ENCODE assay signal across 1 cellular context in genomic region chr22:49936018-49936972, GRCh38.
TF ChIP-seq lines count a peak whose summit lies in the region.

No MANE protein-coding gene starts in this region.

TF ChIP-seq in GM12878, 131 proteins besides CTCF, POLR2A, EP300 and RAD21 (continued from another document and continues in another):
- TF ChIP-seq SIN3A (IDR thresholded peaks at IDR 0.05; ENCODE audit: low read depth, low read length) = no peak
- TF ChIP-seq TCF7 (IDR thresholded peaks at IDR 0.05; ENCODE audit: borderline replicate concordance) = no peak
- peak; percentile 74 for TF ChIP-seq MEF2B (IDR thresholded peaks at IDR 0.05; ENCODE audit: partially characterized antibody, poor library complexity, severe bottlenecking)
- no peak for TF ChIP-seq SUPT20H (IDR thresholded peaks at IDR 0.05; ENCODE audit: borderline replicate concordance, control insufficient read depth, low read depth, low read length)
- TF ChIP-seq ZNF622 (IDR thresholded peaks at IDR 0.05) = no peak
- TF ChIP-seq NKRF (conservative IDR thresholded peaks at IDR 0.05) = 0 out of 2 replicates have a peak, but pooled peaks have one; percentile 36
- no peak for TF ChIP-seq IRF3 (IDR thresholded peaks at IDR 0.05)
- no peak for TF ChIP-seq CEBPB (IDR thresholded peaks at IDR 0.05; ENCODE audit: borderline replicate concordance in 1 of 2, low read depth in 2 of 2, low read length in 2 of 2)
- no peak for TF ChIP-seq CBX3 (IDR thresholded peaks at IDR 0.05; ENCODE audit: borderline replicate concordance, low read depth)
- TF ChIP-seq NR2C2 (IDR thresholded peaks at IDR 0.05; ENCODE audit: borderline replicate concordance, control insufficient read depth, insufficient read length, low read depth) = no peak
- peak; percentile 42; the same call in 1 of the 2 replicates for TF ChIP-seq MTA2 (IDR thresholded peaks at IDR 0.05; ENCODE audit: low read depth)
- peak; percentile 65; the same call in 1 of the 2 replicates for TF ChIP-seq ZNF592 (IDR thresholded peaks at IDR 0.05)
- TF ChIP-seq CHD2 (IDR thresholded peaks at IDR 0.05; ENCODE audit: borderline replicate concordance, low read depth, low read length) = peak; percentile 16; the same call in 1 of the 2 replicates
- no peak for TF ChIP-seq ZNF207 (IDR thresholded peaks at IDR 0.05; ENCODE audit: borderline replicate concordance)
- TF ChIP-seq CREB1 (IDR thresholded peaks at IDR 0.05; ENCODE audit: low read depth) = peak; percentile 78
- TF ChIP-seq ZBTB33 (IDR thresholded peaks at IDR 0.05) = no peak
- TF ChIP-seq STAT3 (IDR thresholded peaks at IDR 0.05; ENCODE audit: low read depth, low read length) = no peak
- no peak for TF ChIP-seq FOXM1 (IDR thresholded peaks at IDR 0.05; ENCODE audit: low read depth, low read length)
- no peak for TF ChIP-seq PAX8 (IDR thresholded peaks at IDR 0.05)
- TF ChIP-seq ATF3 (IDR thresholded peaks at IDR 0.05; ENCODE audit: borderline replicate concordance, extremely low read depth, low read depth, low read length) = no peak
- TF ChIP-seq ASH2L (IDR thresholded peaks at IDR 0.05; ENCODE audit: borderline replicate concordance, low read depth) = no peak
- TF ChIP-seq MLLT1 (IDR thresholded peaks at IDR 0.05) = 0 out of 2 replicates have a peak, but pooled peaks have one; percentile 29
- TF ChIP-seq ZNF687 (IDR thresholded peaks at IDR 0.05) = peak; percentile 62
- TF ChIP-seq FOXK2 (IDR thresholded peaks at IDR 0.05) = no peak
- no peak for TF ChIP-seq E4F1 (IDR thresholded peaks at IDR 0.05; ENCODE audit: borderline replicate concordance, partially characterized antibody)
- peak; percentile 67; the same call in 1 of the 2 replicates for TF ChIP-seq ZBED1 (IDR thresholded peaks at IDR 0.05; ENCODE audit: borderline replicate concordance)
- TF ChIP-seq NRF1 (conservative IDR thresholded peaks at IDR 0.05; ENCODE audit: low read depth, low read length) = no peak
- no peak for TF ChIP-seq KAT2A (conservative IDR thresholded peaks at IDR 0.05; ENCODE audit: control insufficient read depth, low read depth, low read length)
- TF ChIP-seq FOS (IDR thresholded peaks at IDR 0.05; ENCODE audit: borderline replicate concordance, extremely low read depth, insufficient read length) = no peak
- no peak for TF ChIP-seq NFYA (IDR thresholded peaks at IDR 0.05; ENCODE audit: borderline replicate concordance, low read depth, low read length)
- TF ChIP-seq SP1 (IDR thresholded peaks at IDR 0.05; ENCODE audit: low read depth, low read length) = peak; percentile 63
- no peak; the same call in 1 of the 2 replicates for TF ChIP-seq SMC3 (IDR thresholded peaks at IDR 0.05; ENCODE audit: borderline replicate concordance, low read length)
- TF ChIP-seq CHD1 (IDR thresholded peaks at IDR 0.05; ENCODE audit: low read depth, low read length) = no peak
- TF ChIP-seq BACH1 (IDR thresholded peaks at IDR 0.05; ENCODE audit: borderline replicate concordance) = peak; percentile 85; the same call in 1 of the 2 replicates
- no peak for TF ChIP-seq BCLAF1 (IDR thresholded peaks at IDR 0.05)
- TF ChIP-seq MYC (IDR thresholded peaks at IDR 0.05; ENCODE audit: insufficient read depth, insufficient read length, insufficient replicate concordance, low read length, severe bottlenecking) = no peak
- TF ChIP-seq TAF1 (IDR thresholded peaks at IDR 0.05; ENCODE audit: borderline replicate concordance, low read depth, low read length) = peak; percentile 22; the same call in 1 of the 2 replicates
